In genomic region chr6:52303178-52303577, GRCh38 we compare ENCODE assay signal across 1 cellular context.
TF ChIP-seq lines count a peak whose summit lies in the region.

No MANE protein-coding gene starts in this region.

TF ChIP-seq in HepG2, 621 proteins besides CTCF, POLR2A, EP300 and RAD21 (continued from another document):
- TF ChIP-seq NAIF1 (CRISPR knock-in tag; IDR thresholded peaks at IDR 0.05; ENCODE audit: borderline replicate concordance) (no peak), THAP7 (CRISPR knock-in tag; IDR thresholded peaks at IDR 0.05) (0 out of 2 replicates have a peak, but pooled peaks have one; percentile 44), PAX8 (CRISPR knock-in tag; IDR thresholded peaks at IDR 0.05; ENCODE audit: borderline replicate concordance) (no peak), TRAFD1 (CRISPR knock-in tag; IDR thresholded peaks at IDR 0.05; ENCODE audit: borderline replicate concordance) (no peak), ZNF790 (CRISPR knock-in tag; IDR thresholded peaks at IDR 0.05; ENCODE audit: borderline replicate concordance) (no peak), ZNF644 (CRISPR knock-in tag; IDR thresholded peaks at IDR 0.05; ENCODE audit: low read depth) (peak; percentile 75; the same call in 1 of the 2 replicates), RXRA (CRISPR knock-in tag; IDR thresholded peaks at IDR 0.05) (0 out of 2 replicates have a peak, but pooled peaks have one; percentile 29), ZNF331 (CRISPR knock-in tag; IDR thresholded peaks at IDR 0.05) (peak; percentile 43), BRD4 (CRISPR knock-in tag; IDR thresholded peaks at IDR 0.05) (0 out of 2 replicates have a peak, but pooled peaks have one; percentile 32), SAP130 (CRISPR knock-in tag; IDR thresholded peaks at IDR 0.05; ENCODE audit: low read depth) (peak; percentile 26; the same call in 1 of the 2 replicates), FOXM1 (CRISPR knock-in tag; IDR thresholded peaks at IDR 0.05) (no peak), RFX5 (IDR thresholded peaks at IDR 0.05; ENCODE audit: low read depth, low read length) (no peak), CBFB (CRISPR knock-in tag; IDR thresholded peaks at IDR 0.05) (no peak), SMYD3 (CRISPR knock-in tag; IDR thresholded peaks at IDR 0.05) (no peak), ZNF605 (CRISPR knock-in tag; IDR thresholded peaks at IDR 0.05) (peak; percentile 78), DPF2 (CRISPR knock-in tag; IDR thresholded peaks at IDR 0.05; ENCODE audit: borderline replicate concordance, low read depth) (no peak), FOXA1 (IDR thresholded peaks at IDR 0.05) (no peak), FOXA1 (CRISPR knock-in tag; IDR thresholded peaks at IDR 0.05) (0 out of 2 replicates have a peak, but pooled peaks have one; percentile 39), ZNF343 (CRISPR knock-in tag; IDR thresholded peaks at IDR 0.05) (no peak), CCDC6 (CRISPR knock-in tag; IDR thresholded peaks at IDR 0.05) (no peak), JARID2 (CRISPR knock-in tag; IDR thresholded peaks at IDR 0.05; ENCODE audit: insufficient replicate concordance) (no peak), ZNF432 (CRISPR knock-in tag; IDR thresholded peaks at IDR 0.05; ENCODE audit: borderline replicate concordance) (no peak), ZNF224 (CRISPR knock-in tag; IDR thresholded peaks at IDR 0.05) (no peak), ZNF556 (CRISPR knock-in tag; IDR thresholded peaks at IDR 0.05; ENCODE audit: borderline replicate concordance) (0 out of 2 replicates have a peak, but pooled peaks have one; percentile 31), ZIK1 (CRISPR knock-in tag; IDR thresholded peaks at IDR 0.05; ENCODE audit: borderline replicate concordance, low read depth) (0 out of 2 replicates have a peak, but pooled peaks have one; percentile 19), MXI1 (IDR thresholded peaks at IDR 0.05; ENCODE audit: borderline replicate concordance, low read depth, low read length) (no peak)
